Comparison of ENCODE assay signal across 8 cellular contexts in the genomic region with DNA sequence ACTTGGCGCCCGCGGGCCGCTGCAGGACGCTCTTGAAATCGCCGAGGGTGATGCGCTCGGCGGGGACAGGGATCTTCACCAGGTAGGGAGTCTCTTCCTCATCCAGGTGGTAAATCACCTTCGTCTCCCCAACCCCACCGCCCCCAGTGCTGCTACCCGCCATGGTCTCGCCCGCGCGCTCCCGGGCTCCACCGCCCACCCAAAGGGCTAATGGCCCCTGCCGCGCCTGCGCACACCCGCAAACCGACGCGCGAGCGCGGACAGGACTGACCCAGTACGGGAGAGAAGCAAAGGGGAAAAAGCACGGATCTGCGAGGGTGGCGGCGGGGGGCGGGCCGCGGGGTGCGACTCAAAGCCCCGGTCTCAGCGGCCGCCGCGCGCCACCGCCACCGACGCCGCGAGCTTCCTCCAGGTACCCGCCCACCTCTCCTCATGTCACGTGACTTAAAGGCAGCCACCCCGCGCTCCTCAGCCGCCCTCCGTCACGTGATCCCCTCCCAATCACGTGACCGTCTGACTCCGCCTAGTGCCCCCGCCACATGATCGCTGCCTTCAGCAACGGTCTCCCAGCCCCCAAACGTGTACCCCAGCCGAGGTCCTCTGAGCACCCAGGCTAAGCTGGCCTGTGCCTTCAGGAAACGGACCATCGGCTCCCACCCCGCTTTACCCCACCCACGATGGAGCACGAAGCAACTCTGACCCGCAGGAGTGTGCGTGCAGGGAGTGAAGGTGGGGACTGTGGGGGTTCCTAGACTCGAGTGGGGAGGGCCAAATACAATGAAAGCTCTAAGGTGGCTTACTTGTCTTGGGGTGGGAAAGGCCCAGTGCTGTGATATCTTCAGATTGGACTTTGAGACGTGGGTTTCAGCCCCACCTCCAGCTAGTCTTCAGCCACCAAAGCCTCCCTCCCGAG. TPM values are rescaled to one million over a fixed set of nuclear protein-coding genes. Genes with fewer than 3 reads are reported as not detected.
DNase-seq lines count a peak whose midpoint lies in the region; ATAC-seq, FAIRE-seq and TF ChIP-seq lines count a peak whose summit lies in the region.

DVL2 (minus strand) TSS at position 418 of the 913 bp plus-strand sequence; CDS start at position 163, 255 bp downstream.

- H3K27ac ChIP-seq in A549 (peak within 1 kb of the TSS; percentile 94 to 95), caudate nucleus (ENCODE audit: low read depth, low read length) (peak within 1 kb of the TSS; percentile 97), spleen (peak within 1 kb of the TSS; percentile 69 to 94 (median 88))

- DNase-seq in A549 (ENCODE audit: low read depth in 1 of 2, low spot score in 1 of 2) (peak; percentile 98), NCI-H345 (lab: John Stamatoyannopoulos, UW) (peak; percentile 89), caudate nucleus (lab: John Stamatoyannopoulos, UW) (peak in 60 of 61 donors; percentile 62 to 97 (median 93)), inferior parietal cortex (ENCODE audit: extremely low spot score) (peak; percentile 96), spleen (peak; percentile 99)
- DNase-seq in activated CD4-positive, CD25-positive, alpha-beta regulatory T cell treated with anti-CD3 and anti-CD28 coated beads, Interleukin-2, amount 50 U/mL, for 16 hours (ENCODE audit: low read depth, low spot score): peak; percentile 85

- intact Hi-C loops in spleen (cut with DNase I; ENCODE audit: low total_unique reads): no loop called here

- peak within 1 kb of the TSS; percentile 92 for H3K4me2 ChIP-seq in A549

- FAIRE-seq in A549 (lab: Jason Lieb, UNC): peak; percentile 98

- TF ChIP-seq RAD21 in A549 (conservative IDR thresholded peaks at IDR 0.05 in 1 of 2, IDR thresholded peaks at IDR 0.05 in 1 of 2): 0 out of 5 replicates have a peak, but pooled peaks of 1 of the 2 experiments have one; percentile 13

- H3K36me3 ChIP-seq in spleen: peaks cover 0 to 39% (median 28%) of the 10 kb centered on the region in 6 donors

- peak; percentile 49 to 75 for ATAC-seq in A549
- peak; percentile 51 for ATAC-seq in GM18867 (IDR thresholded peaks at IDR 0.05; ENCODE audit: unreplicated experiment)
- ATAC-seq in HG03108 (IDR thresholded peaks at IDR 0.05; ENCODE audit: unreplicated experiment): peak; percentile 44

- H3K4me3 ChIP-seq in A549 (peak within 1 kb of the TSS; percentile 77), spleen (peak within 1 kb of the TSS; percentile 67 to 97 (median 82))

- TF ChIP-seq POLR2A in A549 (IDR thresholded peaks at IDR 0.05; ENCODE audit: low read length) (peak; percentile 86), spleen (IDR thresholded peaks at IDR 0.05) (peak; percentile 5 to 80 (median 50))

- 2% methylated on average over 37 of the region's 74 CpGs for WGBS in A549 (ENCODE audit: missing lambda C conversion rate)
- 1 to 2% (median 1%) methylated on average over 45 to 74 of the region's 74 CpGs for WGBS in spleen, 5 donors

- no peaks in the 10 kb centered on the region for H3K27me3 ChIP-seq in spleen (replicated peaks in 1 of 7)

- H3K9me3 ChIP-seq in A549 (no peaks in the 10 kb centered on the region), spleen (no peaks in the 10 kb centered on the region)

- POLR2A ChIA-PET in A549 (lab: Yijun Ruan, JAX): interaction anchor here (0.5 to 6.9 kb wide), 10 partner anchors 8 to 199 kb away, joined by 3 to 63 read pairs (median 3); partner anchors contain the start of genes ACADVL, DLG4, GABARAP and SLC16A13

- TF ChIP-seq EP300 in A549 (IDR thresholded peaks at IDR 0.05): 0 out of 5 replicates have a peak, but pooled peaks of 1 of the 2 experiments have one; percentile 24

- H3K4me1 ChIP-seq in A549 (peaks cover 44% of the 10 kb centered on the region), spleen (peaks cover 12 to 68% (median 57%) of the 10 kb centered on the region in 6 donors)

- CTCF ChIA-PET in A549 (lab: Yijun Ruan, JAX): interaction anchor here (1.0 to 17.3 kb wide), 6 partner anchors 12 to 189 kb away, joined by 3 to 169 read pairs (median 7); partner anchors contain the start of genes ACADVL and DLG4

- TF ChIP-seq CTCF in A549 (IDR thresholded peaks at IDR 0.05): no peak
- TF ChIP-seq CTCF in spleen (IDR thresholded peaks at IDR 0.05 in 8 of 11, conservative IDR thresholded peaks at IDR 0.05 in 3 of 11): peak in 1 of 11 experiments; percentile 41

TF ChIP-seq in A549, 52 proteins besides CTCF, POLR2A, EP300 and RAD21 (continues in another document):
- TF ChIP-seq E2F6 (IDR thresholded peaks at IDR 0.05; ENCODE audit: borderline replicate concordance, low read depth) (peak; percentile 79; the same call in 1 of the 2 replicates), POLR2AphosphoS2 (conservative IDR thresholded peaks at IDR 0.05; ENCODE audit: low read length) (peak; percentile 90), BCL3 (IDR thresholded peaks at IDR 0.05) (peak; percentile 96; the same call in 2 of the 3 replicates), KDM5A (IDR thresholded peaks at IDR 0.05) (peak; percentile 87), HOXB13 (CRISPR knock-in tag; IDR thresholded peaks at IDR 0.05; ENCODE audit: low read depth) (peak; percentile 74; the same call in 1 of the 2 replicates), GATA3 (IDR thresholded peaks at IDR 0.05; ENCODE audit: borderline replicate concordance) (peak; percentile 76), JUN (IDR thresholded peaks at IDR 0.05) (peak; percentile 94 to 99), NPAS2 (CRISPR knock-in tag; IDR thresholded peaks at IDR 0.05; ENCODE audit: borderline replicate concordance) (peak; percentile 96), ESRRA (IDR thresholded peaks at IDR 0.05; ENCODE audit: borderline replicate concordance, low read length) (no peak), KDM1A (IDR thresholded peaks at IDR 0.05; ENCODE audit: low read depth) (no peak), CBX2 (IDR thresholded peaks at IDR 0.05; ENCODE audit: borderline replicate concordance, low read depth) (no peak), RARB (CRISPR knock-in tag; IDR thresholded peaks at IDR 0.05) (no peak), ZSCAN20 (CRISPR knock-in tag; IDR thresholded peaks at IDR 0.05) (peak; percentile 88), TFCP2L1 (CRISPR knock-in tag; IDR thresholded peaks at IDR 0.05) (peak; percentile 65; the same call in 1 of the 2 replicates), EHF (CRISPR knock-in tag; IDR thresholded peaks at IDR 0.05) (peak; percentile 88; the same call in 1 of the 2 replicates), NR3C1 (IDR thresholded peaks at IDR 0.05) (no peak), HEYL (CRISPR knock-in tag; IDR thresholded peaks at IDR 0.05) (peak; percentile 83; the same call in 1 of the 2 replicates), HOXB5 (CRISPR knock-in tag; IDR thresholded peaks at IDR 0.05) (peak; percentile 97), BHLHE40 (IDR thresholded peaks at IDR 0.05; ENCODE audit: low read depth, low read length) (peak; percentile 86), CHD4 (IDR thresholded peaks at IDR 0.05; ENCODE audit: borderline replicate concordance) (no peak)
- TF ChIP-seq, protein P1, sequence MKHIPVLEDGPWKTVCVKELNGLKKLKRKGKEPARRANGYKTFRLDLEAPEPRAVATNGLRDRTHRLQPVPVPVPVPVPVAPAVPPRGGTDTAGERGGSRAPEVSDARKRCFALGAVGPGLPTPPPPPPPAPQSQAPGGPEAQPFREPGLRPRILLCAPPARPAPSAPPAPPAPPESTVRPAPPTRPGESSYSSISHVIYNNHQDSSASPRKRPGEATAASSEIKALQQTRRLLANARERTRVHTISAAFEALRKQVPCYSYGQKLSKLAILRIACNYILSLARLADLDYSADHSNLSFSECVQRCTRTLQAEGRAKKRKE (CRISPR knock-in tag; IDR thresholded peaks at IDR 0.05; ENCODE audit: low read depth): peak; percentile 84; the same call in 1 of the 2 replicates
- TF ChIP-seq, protein P2, sequence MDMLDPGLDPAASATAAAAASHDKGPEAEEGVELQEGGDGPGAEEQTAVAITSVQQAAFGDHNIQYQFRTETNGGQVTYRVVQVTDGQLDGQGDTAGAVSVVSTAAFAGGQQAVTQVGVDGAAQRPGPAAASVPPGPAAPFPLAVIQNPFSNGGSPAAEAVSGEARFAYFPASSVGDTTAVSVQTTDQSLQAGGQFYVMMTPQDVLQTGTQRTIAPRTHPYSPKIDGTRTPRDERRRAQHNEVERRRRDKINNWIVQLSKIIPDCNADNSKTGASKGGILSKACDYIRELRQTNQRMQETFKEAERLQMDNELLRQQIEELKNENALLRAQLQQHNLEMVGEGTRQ (IDR thresholded peaks at IDR 0.05): peak; percentile 100

RNA-seq across cellular contexts. Expression of gene DVL2, which starts in this region (rescaled TPM):
- 5.7 and 9.6 TPM in 2 replicates for polyA plus RNA-seq in A549 (2011; rRNA removed)
- 6.5 and 9.2 TPM in 2 replicates for polyA plus RNA-seq in A549 (2012; cell fraction: cytosol; rRNA removed)
- polyA plus RNA-seq in A549 (2012; cell fraction: nucleus; rRNA removed): 13.8 and 22.3 TPM in 2 replicates
- 30.7 to 40.4 TPM (median 37.7 TPM) in 3 replicates for polyA plus RNA-seq in A549 (2017; fragmentation: RNase III; extraction: RNeasy Plus Mini Kit Qiagen cat#74134 plus additional on column Dnase treatment)
- polyA minus RNA-seq in A549 (2011; rRNA and poly(A)+ RNA removed): 27.8 and 36.3 TPM in 2 replicates
- total RNA-seq in spleen: 10 to 100 TPM; 36.9 to 48.0 (median 39.2) TPM
- 10 to 100 TPM in 2 of 3 donors, 1 to 10 TPM in 1; 9.8 to 29.2 (median 11.7) TPM for polyA plus RNA-seq in spleen

Comparison
In these comparisons a context has a peak if more than half of its experiments do, and no peak if none do; other contexts are left out.
1. Peak in every context shown above with its lines: DNase-seq, ATAC-seq, H3K4me3 ChIP-seq and H3K27ac ChIP-seq.